ENCODE assay signal across 1 cellular context in the genomic region with DNA sequence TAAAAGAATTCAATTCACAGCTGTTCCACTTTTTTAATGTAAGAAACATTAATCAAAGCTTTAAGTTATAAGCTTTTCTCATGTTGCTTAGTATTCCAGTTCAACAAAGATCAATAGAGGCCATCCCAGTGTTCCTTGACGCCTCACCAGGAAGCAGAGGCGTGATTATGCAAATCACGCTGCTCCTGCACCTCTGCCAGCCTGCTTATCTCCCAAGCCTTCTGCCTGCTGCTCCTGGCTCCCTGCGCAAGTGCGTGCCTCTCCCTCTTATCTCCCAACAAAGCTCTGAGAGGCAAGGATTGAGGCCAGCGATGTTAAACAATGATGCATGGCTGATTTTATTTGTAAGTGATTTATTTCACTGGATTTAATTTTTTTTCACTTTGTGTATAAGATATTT.
TF ChIP-seq lines count a peak whose summit lies in the region.

No MANE protein-coding gene starts in this region.

TF ChIP-seq in HepG2, 621 proteins besides CTCF, POLR2A, EP300 and RAD21 (continued from another document):
- TF ChIP-seq, protein P1, sequence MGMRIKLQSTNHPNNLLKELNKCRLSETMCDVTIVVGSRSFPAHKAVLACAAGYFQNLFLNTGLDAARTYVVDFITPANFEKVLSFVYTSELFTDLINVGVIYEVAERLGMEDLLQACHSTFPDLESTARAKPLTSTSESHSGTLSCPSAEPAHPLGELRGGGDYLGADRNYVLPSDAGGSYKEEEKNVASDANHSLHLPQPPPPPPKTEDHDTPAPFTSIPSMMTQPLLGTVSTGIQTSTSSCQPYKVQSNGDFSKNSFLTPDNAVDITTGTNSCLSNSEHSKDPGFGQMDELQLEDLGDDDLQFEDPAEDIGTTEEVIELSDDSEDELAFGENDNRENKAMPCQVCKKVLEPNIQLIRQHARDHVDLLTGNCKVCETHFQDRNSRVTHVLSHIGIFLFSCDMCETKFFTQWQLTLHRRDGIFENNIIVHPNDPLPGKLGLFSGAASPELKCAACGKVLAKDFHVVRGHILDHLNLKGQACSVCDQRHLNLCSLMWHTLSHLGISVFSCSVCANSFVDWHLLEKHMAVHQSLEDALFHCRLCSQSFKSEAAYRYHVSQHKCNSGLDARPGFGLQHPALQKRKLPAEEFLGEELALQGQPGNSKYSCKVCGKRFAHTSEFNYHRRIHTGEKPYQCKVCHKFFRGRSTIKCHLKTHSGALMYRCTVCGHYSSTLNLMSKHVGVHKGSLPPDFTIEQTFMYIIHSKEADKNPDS (CRISPR knock-in tag; IDR thresholded peaks at IDR 0.05): no peak
- no peak for TF ChIP-seq ZNF136 (CRISPR knock-in tag; IDR thresholded peaks at IDR 0.05; ENCODE audit: low read depth)
- TF ChIP-seq, protein P2, sequence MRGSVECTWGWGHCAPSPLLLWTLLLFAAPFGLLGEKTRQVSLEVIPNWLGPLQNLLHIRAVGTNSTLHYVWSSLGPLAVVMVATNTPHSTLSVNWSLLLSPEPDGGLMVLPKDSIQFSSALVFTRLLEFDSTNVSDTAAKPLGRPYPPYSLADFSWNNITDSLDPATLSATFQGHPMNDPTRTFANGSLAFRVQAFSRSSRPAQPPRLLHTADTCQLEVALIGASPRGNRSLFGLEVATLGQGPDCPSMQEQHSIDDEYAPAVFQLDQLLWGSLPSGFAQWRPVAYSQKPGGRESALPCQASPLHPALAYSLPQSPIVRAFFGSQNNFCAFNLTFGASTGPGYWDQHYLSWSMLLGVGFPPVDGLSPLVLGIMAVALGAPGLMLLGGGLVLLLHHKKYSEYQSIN (CRISPR knock-in tag; IDR thresholded peaks at IDR 0.05; ENCODE audit: borderline replicate concordance): no peak
- TF ChIP-seq, protein P3, sequence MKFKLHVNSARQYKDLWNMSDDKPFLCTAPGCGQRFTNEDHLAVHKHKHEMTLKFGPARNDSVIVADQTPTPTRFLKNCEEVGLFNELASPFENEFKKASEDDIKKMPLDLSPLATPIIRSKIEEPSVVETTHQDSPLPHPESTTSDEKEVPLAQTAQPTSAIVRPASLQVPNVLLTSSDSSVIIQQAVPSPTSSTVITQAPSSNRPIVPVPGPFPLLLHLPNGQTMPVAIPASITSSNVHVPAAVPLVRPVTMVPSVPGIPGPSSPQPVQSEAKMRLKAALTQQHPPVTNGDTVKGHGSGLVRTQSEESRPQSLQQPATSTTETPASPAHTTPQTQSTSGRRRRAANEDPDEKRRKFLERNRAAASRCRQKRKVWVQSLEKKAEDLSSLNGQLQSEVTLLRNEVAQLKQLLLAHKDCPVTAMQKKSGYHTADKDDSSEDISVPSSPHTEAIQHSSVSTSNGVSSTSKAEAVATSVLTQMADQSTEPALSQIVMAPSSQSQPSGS (CRISPR knock-in tag; IDR thresholded peaks at IDR 0.05): no peak
- no peak for TF ChIP-seq REXO4 (CRISPR knock-in tag; IDR thresholded peaks at IDR 0.05; ENCODE audit: borderline replicate concordance)
